In genomic region chr2:236399409-236399808, GRCh38 we compare ENCODE assay signal across 35 cellular contexts.
A peak's percentile ranks its signal among the peaks of the same experiment; 100 is the strongest.
DNase-seq lines count a peak whose midpoint lies in the region; TF ChIP-seq lines count a peak whose summit lies in the region.
"Had no signal": no experiment of that assay in that cellular context is flagged by ENCODE, and none has a peak within 500 bp of the region (broad histone marks: within the 10 kb centered on the region; RNA-seq: fewer than 3 reads in every experiment).

No MANE protein-coding gene starts in this region.

- H3K36me3 ChIP-seq in esophagus muscularis mucosa = no peaks in the 10 kb centered on the region
- no peaks in the 10 kb centered on the region for H3K36me3 ChIP-seq in right atrium auricular region
- H3K36me3 ChIP-seq: BE2C; BLaER1; BLaER1 treated with 17β-estradiol and CSF1 and Interleukin-3, amounts not matched to agents 10 nM and 100 nM had no signal

- no peak overlapping the region for H3K27ac Mint-ChIP-seq in osteocyte (ENCODE audit: unreplicated experiment)
- H3K27ac Mint-ChIP-seq: B cell; CD14-positive monocyte; CD4-positive, alpha-beta memory T cell; CD4-positive, alpha-beta T cell; CD4-positive, CD25-positive, alpha-beta regulatory T cell; CD8-positive, alpha-beta memory T cell; CD8-positive, alpha-beta T cell had no signal

- no peak for TF ChIP-seq EP300 in esophagus muscularis mucosa (IDR thresholded peaks at IDR 0.05)

- H3K27ac ChIP-seq in coronary artery (no peak overlapping the region), esophagus muscularis mucosa (replicated peaks in 1 of 4) (no peak overlapping the region), right atrium auricular region (no peak overlapping the region)
- H3K27ac ChIP-seq: 22Rv1; A549; BLaER1; BLaER1 treated with 17β-estradiol and CSF1 and Interleukin-3, amounts not matched to agents 10 nM and 100 nM; C4-2B had no signal

- intact Hi-C loops in esophagus muscularis mucosa (cut with DNase I) = no loop called here

- H3K4me3 ChIP-seq in coronary artery (no peak overlapping the region), esophagus muscularis mucosa (no peak overlapping the region), right atrium auricular region (no peak overlapping the region)
- H3K4me3 ChIP-seq: A549; BLaER1; BLaER1 treated with 17β-estradiol and CSF1 and Interleukin-3, amounts not matched to agents 10 nM and 100 nM had no signal

- DNase-seq in coronary artery (ENCODE audit: low spot score) = peak; percentile 68
- peak; percentile 60 for DNase-seq in esophagus muscularis mucosa (ENCODE audit: extremely low spot score)
- DNase-seq in islet precursor cell = peak; percentile 14
- DNase-seq in osteocyte (ENCODE audit: extremely low spot score, unreplicated experiment) = peak; percentile 65
- DNase-seq in NCI-H2029 (lab: John Stamatoyannopoulos, UW) = no peak
- no peak for DNase-seq in right atrium auricular region (ENCODE audit: low spot score)
- DNase-seq in A172 (ENCODE audit: low spot score) = no peak
- DNase-seq in NCI-H146 treated with DMSO at 0.1 percent for 48 hours (lab: John Stamatoyannopoulos, UW; ENCODE audit: unreplicated experiment) = no peak
- DNase-seq: 8988T; ACHN; AML-193; BE2C; C1 segment of cervical spinal cord; Caco-2; Calu3; CD4-positive, alpha-beta memory T cell; CD4-positive, alpha-beta T cell; CD4-positive, CD25-positive, alpha-beta regulatory T cell; CD8-positive, alpha-beta memory T cell; CD8-positive, alpha-beta T cell; COR-L47; DMS 273 treated with DMSO at 0.1 percent for 48 hours; DMS153; DMS53; DMS79; DMS79 treated with DMSO at 0.1 percent for 48 hours; DND-41; EL had no signal

- H3K36me3 Mint-ChIP-seq in osteocyte (ENCODE audit: unreplicated experiment) = no peaks in the 10 kb centered on the region
- H3K36me3 Mint-ChIP-seq: CD14-positive monocyte; CD4-positive, alpha-beta memory T cell; CD4-positive, CD25-positive, alpha-beta regulatory T cell; CD8-positive, alpha-beta T cell had no signal

- no peak for TF ChIP-seq POLR2A in esophagus muscularis mucosa (IDR thresholded peaks at IDR 0.05; ENCODE audit: low read depth)

- H3K27me3 ChIP-seq in esophagus muscularis mucosa (no peaks in the 10 kb centered on the region), right atrium auricular region (no peaks in the 10 kb centered on the region)
- H3K27me3 ChIP-seq: BLaER1; BLaER1 treated with 17β-estradiol and CSF1 and Interleukin-3, amounts not matched to agents 10 nM and 100 nM had no signal

- H3K4me1 Mint-ChIP-seq in osteocyte (ENCODE audit: unreplicated experiment) = no peaks in the 10 kb centered on the region
- H3K4me1 Mint-ChIP-seq: CD14-positive monocyte; CD4-positive, alpha-beta memory T cell; CD4-positive, CD25-positive, alpha-beta regulatory T cell; CD8-positive, alpha-beta memory T cell had no signal

- H3K4me1 ChIP-seq in esophagus muscularis mucosa = no peaks in the 10 kb centered on the region
- H3K4me1 ChIP-seq in right atrium auricular region = no peaks in the 10 kb centered on the region
- H3K4me1 ChIP-seq: A549, BE2C, Caco-2 had no signal

- no peaks in the 10 kb centered on the region for H3K9me3 Mint-ChIP-seq in osteocyte (ENCODE audit: unreplicated experiment)
- H3K9me3 Mint-ChIP-seq: CD4-positive, alpha-beta memory T cell; CD4-positive, alpha-beta T cell; CD4-positive, CD25-positive, alpha-beta regulatory T cell; CD8-positive, alpha-beta memory T cell; CD8-positive, alpha-beta T cell had no signal

- H3K4me3 Mint-ChIP-seq in osteocyte (ENCODE audit: unreplicated experiment) = no peak overlapping the region
- H3K4me3 Mint-ChIP-seq: B cell; CD14-positive monocyte; CD4-positive, alpha-beta memory T cell; CD4-positive, alpha-beta T cell; CD4-positive, CD25-positive, alpha-beta regulatory T cell; CD8-positive, alpha-beta memory T cell; CD8-positive, alpha-beta T cell had no signal

- TF ChIP-seq CTCF in coronary artery (IDR thresholded peaks at IDR 0.05) (no peak), esophagus muscularis mucosa (IDR thresholded peaks at IDR 0.05) (no peak), osteocyte (IDR thresholded peaks at IDR 0.05) (no peak), right atrium auricular region (IDR thresholded peaks at IDR 0.05) (no peak)

- 96% methylated on average over 15 of the region's 15 CpGs for WGBS in esophagus muscularis mucosa

- H3K9me3 ChIP-seq in esophagus muscularis mucosa (no peaks in the 10 kb centered on the region), right atrium auricular region (no peaks in the 10 kb centered on the region)
- H3K9me3 ChIP-seq: A549; BE2C; BLaER1; BLaER1 treated with 17β-estradiol and CSF1 and Interleukin-3, amounts not matched to agents 10 nM and 100 nM; Caco-2 had no signal

- H3K27me3 Mint-ChIP-seq in osteocyte (ENCODE audit: unreplicated experiment) = peaks cover 5% of the 10 kb centered on the region
- H3K27me3 Mint-ChIP-seq: B cell had no signal

Comparison
In these comparisons a context has a peak if more than half of its experiments do, and no peak if none do; other contexts are left out.
1. DNase-seq: peak in coronary artery (single experiment), esophagus muscularis mucosa (single experiment), islet precursor cell (single experiment) and osteocyte (single experiment); none in NCI-H2029 (single experiment), right atrium auricular region (single experiment), A172 (single experiment) and NCI-H146 treated with DMSO at 0.1 percent for 48 hours (single experiment).